In the genomic region with DNA sequence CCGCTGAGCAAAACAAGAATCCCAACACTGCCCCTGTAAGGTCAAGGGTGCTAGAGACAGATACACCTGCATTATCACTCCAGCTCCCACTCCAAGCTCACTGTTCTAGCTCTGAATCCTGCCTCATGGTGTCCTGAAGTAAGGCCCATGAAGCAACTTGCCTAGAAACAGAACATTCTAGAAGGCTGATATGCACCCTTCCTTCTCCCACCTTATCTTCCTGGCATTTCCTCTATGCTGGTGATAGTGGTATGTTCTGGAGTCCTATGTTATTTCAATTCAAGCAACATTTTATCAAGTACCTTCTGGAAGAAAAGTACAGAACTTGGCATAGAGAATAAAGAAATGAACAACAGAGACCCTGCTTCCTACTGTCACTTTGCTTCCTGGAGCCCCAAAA, we compare ENCODE assay signal across 25 cellular contexts.
"Had no signal": no experiment of that assay in that cellular context is flagged by ENCODE, and none has a peak within 500 bp of the region (broad histone marks: within the 10 kb centered on the region; RNA-seq: fewer than 3 reads in every experiment).

No MANE protein-coding gene starts in this region.

- H3K27ac ChIP-seq: left ventricle myocardium inferior, ovary, right atrium auricular region, skin epidermis, stomach, testis, tibial artery, upper lobe of right lung had no signal

- FAIRE-seq: urothelium cell line had no signal

- ATAC-seq: mucosa of descending colon; naive thymus-derived CD4-positive, alpha-beta T cell; natural killer cell treated with Interleukin-12 subunit alpha and Interleukin-12 subunit beta and Interleukin-15 and Interleukin-18, amount 100 ng/mL, for 72 hours; sciatic nerve; stimulated activated naive B cell treated with anti-CD40 and anti-IgM and Interleukin-4, amounts not matched to agents 10 μg/mL and 1 μg/mL and 100 μg/mL, for 72 hours; stimulated activated naive CD8-positive, alpha-beta T cell treated with anti-CD3 and anti-CD28 coated beads, Interleukin-15, Interleukin-2, amounts not matched to agents 100 U/mL and 50 U/mL, for 24 hours; upper lobe of right lung had no signal

- H3K4me1 ChIP-seq: left ventricle myocardium inferior, right atrium auricular region, testis, tibial artery, upper lobe of right lung had no signal

- H3K36me3 ChIP-seq: left ventricle myocardium inferior, ovary, right atrium auricular region, stomach, tibial artery, upper lobe of right lung had no signal

- H3K9me3 ChIP-seq: mucosa of descending colon, ovary, right atrium auricular region, stomach, testis, tibial artery, upper lobe of right lung had no signal

- H3K27me3 ChIP-seq: ovary, right atrium auricular region, stomach, testis, upper lobe of right lung had no signal

- H3K4me3 ChIP-seq: left ventricle myocardium inferior, lung, mucosa of descending colon, ovary, right atrium auricular region, skin epidermis, stomach, testis, tibial artery, upper lobe of right lung had no signal

- DNase-seq: hypothalamus; immature natural killer cell; islet precursor cell; left ventricle myocardium inferior; midbrain; mucosa of descending colon; naive thymus-derived CD4-positive, alpha-beta T cell; ovary; stimulated activated CD4-positive, alpha-beta T cell treated with anti-CD3 and anti-CD28 coated beads, Interleukin-12 subunit alpha, Interleukin-12 subunit beta, amount 100 ng/mL, for 4 hours; stimulated activated CD4-positive, alpha-beta T cell treated with anti-CD3 and anti-CD28 coated beads, Interleukin-15, amount 100 ng/mL, for 24 hours; stimulated activated CD4-positive, alpha-beta T cell treated with anti-CD3 and anti-CD28 coated beads, Interleukin-2, amount 100 ng/mL, for 24 hours; stimulated activated CD4-positive, alpha-beta T cell treated with anti-CD3 and anti-CD28 coated beads, Interleukin-4, amount 100 ng/mL, for 1 hour; stimulated activated naive B cell treated with anti-CD40 and anti-IgM and Interleukin-4, amounts not matched to agents 10 μg/mL and 1 μg/mL and 100 μg/mL, for 72 hours; stimulated activated naive CD8-positive, alpha-beta T cell treated with anti-CD3 and anti-CD28 coated beads, Interleukin-15, Interleukin-2, amounts not matched to agents 100 U/mL and 50 U/mL, for 24 hours; stomach; testis; tibial artery; trophoblast cell; upper lobe of right lung had no signal
